ENCODE assay signal across 8 cellular contexts in the genomic region with DNA sequence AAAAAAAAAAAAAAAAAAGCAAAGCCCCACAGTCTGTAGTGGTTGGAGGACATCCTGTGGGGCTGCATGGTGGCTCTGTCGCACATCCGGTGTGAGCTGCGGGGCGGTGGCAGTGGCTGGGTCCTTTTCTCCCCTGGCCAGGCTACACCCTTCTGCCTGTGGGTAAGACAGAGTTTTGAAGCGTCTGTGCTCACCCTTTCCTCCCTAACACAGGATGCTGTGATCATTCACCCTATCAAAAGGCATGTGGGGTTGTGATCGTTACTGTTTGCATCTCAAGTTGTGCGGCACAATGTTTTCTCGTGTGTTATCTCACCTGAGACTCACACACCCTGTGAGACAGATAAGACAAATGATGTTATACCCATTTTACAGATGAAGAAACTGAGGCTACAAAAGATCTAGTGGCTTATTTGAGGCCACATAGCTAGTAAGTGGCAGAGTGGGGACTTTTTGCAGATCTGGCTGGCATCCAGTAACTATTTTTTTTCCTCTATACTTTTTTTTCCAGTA. TPM values are rescaled to one million over a fixed set of nuclear protein-coding genes. Genes with fewer than 3 reads are reported as not detected.
DNase-seq lines count a peak whose midpoint lies in the region; ATAC-seq and TF ChIP-seq lines count a peak whose summit lies in the region.

No MANE protein-coding gene starts in this region.

- ATAC-seq in GM21447 (IDR thresholded peaks at IDR 0.05; ENCODE audit: unreplicated experiment) = peak; percentile 85
- peak; percentile 55 to 96 for ATAC-seq in activated naive CD4-positive, alpha-beta T cell treated with anti-CD3 and anti-CD28 coated beads, Interleukin-2, amount 50 U/mL, for 72 hours
- peak; percentile 93 to 95 for ATAC-seq in stimulated activated naive B cell treated with anti-CD40 and anti-IgM and Interleukin-4, amounts not matched to agents 10 μg/mL and 1 μg/mL and 100 μg/mL, for 72 hours (replicated peaks)

- no peaks in the 10 kb centered on the region for H3K27me3 Mint-ChIP-seq in stimulated activated naive B cell treated with anti-CD40 and anti-IgM and Interleukin-4, amounts not matched to agents 10 μg/mL and 1 μg/mL and 100 μg/mL, for 72 hours

- no peaks in the 10 kb centered on the region; a peak in 2 of 22 replicates for H4K20me1 ChIP-seq in BLaER1 treated with 17β-estradiol and CSF1 and Interleukin-3, amounts not matched to agents 10 nM and 100 nM
- H4K20me1 ChIP-seq in MM.1S (ENCODE audit: insufficient read depth, low read length) = no peaks in the 10 kb centered on the region

- H3K4me1 Mint-ChIP-seq in stimulated activated naive B cell treated with anti-CD40 and anti-IgM and Interleukin-4, amounts not matched to agents 10 μg/mL and 1 μg/mL and 100 μg/mL, for 72 hours = peaks cover 43 to 71% of the 10 kb centered on the region in 2 donors

- H3K4me3 Mint-ChIP-seq in stimulated activated naive B cell treated with anti-CD40 and anti-IgM and Interleukin-4, amounts not matched to agents 10 μg/mL and 1 μg/mL and 100 μg/mL, for 72 hours = peak overlapping the region in 1 of 2 donors; percentile 17

- no peaks in the 10 kb centered on the region for H3K36me3 Mint-ChIP-seq in activated naive CD4-positive, alpha-beta T cell treated with anti-CD3 and anti-CD28 coated beads, Interleukin-2, amount 50 U/mL, for 72 hours
- peaks cover 0 to 6% of the 10 kb centered on the region in 2 donors for H3K36me3 Mint-ChIP-seq in stimulated activated naive B cell treated with anti-CD40 and anti-IgM and Interleukin-4, amounts not matched to agents 10 μg/mL and 1 μg/mL and 100 μg/mL, for 72 hours

- no peaks in the 10 kb centered on the region for H3K27me3 ChIP-seq in BLaER1 treated with 17β-estradiol and CSF1 and Interleukin-3, amounts not matched to agents 10 nM and 100 nM
- no peaks in the 10 kb centered on the region for H3K27me3 ChIP-seq in MM.1S (replicated peaks; ENCODE audit: insufficient read depth, low read length)

- peaks cover 0 to 7% (median 0%) of the 10 kb centered on the region in 11 experiments; a peak in 2 of 22 replicates for H3K9me3 ChIP-seq in BLaER1 treated with 17β-estradiol and CSF1 and Interleukin-3, amounts not matched to agents 10 nM and 100 nM (replicated peaks in 1 of 11)
- H3K9me3 ChIP-seq in MM.1S (replicated peaks; ENCODE audit: insufficient read depth, low read length) = no peaks in the 10 kb centered on the region

- peaks cover 50% of the 10 kb centered on the region for H3K79me2 ChIP-seq in MM.1S (ENCODE audit: low read length)

- H3K27ac Mint-ChIP-seq in activated naive CD4-positive, alpha-beta T cell treated with anti-CD3 and anti-CD28 coated beads, Interleukin-2, amount 50 U/mL, for 72 hours = peak overlapping the region; percentile 75 to 83
- peak overlapping the region; percentile 88 for H3K27ac Mint-ChIP-seq in stimulated activated naive B cell treated with anti-CD40 and anti-IgM and Interleukin-4, amounts not matched to agents 10 μg/mL and 1 μg/mL and 100 μg/mL, for 72 hours

- H3K9me3 Mint-ChIP-seq in activated naive CD4-positive, alpha-beta T cell treated with anti-CD3 and anti-CD28 coated beads, Interleukin-2, amount 50 U/mL, for 72 hours = no peaks in the 10 kb centered on the region
- no peaks in the 10 kb centered on the region for H3K9me3 Mint-ChIP-seq in stimulated activated naive B cell treated with anti-CD40 and anti-IgM and Interleukin-4, amounts not matched to agents 10 μg/mL and 1 μg/mL and 100 μg/mL, for 72 hours

- H3K4me3 ChIP-seq in BLaER1 treated with 17β-estradiol and CSF1 and Interleukin-3, amounts not matched to agents 10 nM and 100 nM = no peak overlapping the region
- no peak overlapping the region for H3K4me3 ChIP-seq in MM.1S (ENCODE audit: low read length)

- H3K27ac ChIP-seq in BLaER1 treated with 17β-estradiol and CSF1 and Interleukin-3, amounts not matched to agents 10 nM and 100 nM = peak overlapping the region in 9 of 11 experiments; percentile 49 to 100 (median 98); a peak in 18 of 22 replicates
- peak overlapping the region; percentile 43; the same call in 1 of the 2 replicates for H3K27ac ChIP-seq in MM.1S (ENCODE audit: low read length)

- DNase-seq in MM.1S (peak; percentile 75), HK-2 (ENCODE audit: unreplicated experiment) (no peak), SW 1271 (lab: John Stamatoyannopoulos, UW) (no peak), midbrain (lab: John Stamatoyannopoulos, UW) (no peak)
- peak; percentile 54 to 83 for DNase-seq in activated naive CD4-positive, alpha-beta T cell treated with anti-CD3 and anti-CD28 coated beads, Interleukin-2, amount 50 U/mL, for 72 hours (ENCODE audit: low spot score in 2 of 2)
- peak; percentile 41 for DNase-seq in stimulated activated naive B cell treated with anti-CD40 and anti-IgM and Interleukin-4, amounts not matched to agents 10 μg/mL and 1 μg/mL and 100 μg/mL, for 72 hours

- TF ChIP-seq CTCF in MM.1S (IDR thresholded peaks at IDR 0.05; ENCODE audit: low read length) = no peak

- H3K36me3 ChIP-seq in BLaER1 treated with 17β-estradiol and CSF1 and Interleukin-3, amounts not matched to agents 10 nM and 100 nM = peaks cover 0 to 19% (median 0%) of the 10 kb centered on the region in 11 experiments; a peak in 6 of 22 replicates
- no peaks in the 10 kb centered on the region for H3K36me3 ChIP-seq in MM.1S (replicated peaks; ENCODE audit: insufficient read depth, low read length)

- H3K9me2 ChIP-seq in MM.1S (replicated peaks; ENCODE audit: insufficient read depth, low read length) = no peaks in the 10 kb centered on the region

- peak overlapping the region; percentile 55 to 98 (median 84) for H3K4me2 ChIP-seq in BLaER1 treated with 17β-estradiol and CSF1 and Interleukin-3, amounts not matched to agents 10 nM and 100 nM
- H3K4me2 ChIP-seq in MM.1S (ENCODE audit: low read depth, low read length) = peak overlapping the region; percentile 5; the same call in 1 of the 2 replicates

- peaks cover 57 to 99% (median 98%) of the 10 kb centered on the region in 10 experiments for H3K4me1 ChIP-seq in BLaER1 treated with 17β-estradiol and CSF1 and Interleukin-3, amounts not matched to agents 10 nM and 100 nM
- peaks cover 37% of the 10 kb centered on the region for H3K4me1 ChIP-seq in MM.1S (ENCODE audit: low read length)

- no peak overlapping the region for H2AFZ ChIP-seq in MM.1S (ENCODE audit: low read length)

- H3K9ac ChIP-seq in BLaER1 treated with 17β-estradiol and CSF1 and Interleukin-3, amounts not matched to agents 10 nM and 100 nM = peak overlapping the region in 8 of 11 experiments; percentile 15 to 66 (median 40); a peak in 10 of 22 replicates
- H3K9ac ChIP-seq in MM.1S (ENCODE audit: low read length) = no peak overlapping the region

- peaks cover 11% of the 10 kb centered on the region for H3F3A ChIP-seq in MM.1S (ENCODE audit: insufficient read depth, low read length)

RNA-seq across cellular contexts. Expression of a gene that starts 17.5 kb away (rescaled TPM):
- 100 to 1,000 TPM; 107 to 156 TPM for total RNA-seq in activated naive CD4-positive, alpha-beta T cell treated with anti-CD3 and anti-CD28 coated beads, Interleukin-2, amount 50 U/mL, for 72 hours

Comparison
In these comparisons a context has a peak if more than half of its experiments do, and no peak if none do; other contexts are left out.
1. DNase-seq: peak in MM.1S (single experiment), activated naive CD4-positive, alpha-beta T cell treated with anti-CD3 and anti-CD28 coated beads, Interleukin-2, amount 50 U/mL, for 72 hours (2 of 2) and stimulated activated naive B cell treated with anti-CD40 and anti-IgM and Interleukin-4, amounts not matched to agents 10 μg/mL and 1 μg/mL and 100 μg/mL, for 72 hours (single experiment); none in HK-2 (single experiment), SW 1271 (0 of 2) and midbrain (single experiment).
2. Peak in every context shown above with its lines, with median percentiles within 50 percentile points of each other: ATAC-seq.